ENCODE assay signal across 10 cellular contexts in the genomic region with DNA sequence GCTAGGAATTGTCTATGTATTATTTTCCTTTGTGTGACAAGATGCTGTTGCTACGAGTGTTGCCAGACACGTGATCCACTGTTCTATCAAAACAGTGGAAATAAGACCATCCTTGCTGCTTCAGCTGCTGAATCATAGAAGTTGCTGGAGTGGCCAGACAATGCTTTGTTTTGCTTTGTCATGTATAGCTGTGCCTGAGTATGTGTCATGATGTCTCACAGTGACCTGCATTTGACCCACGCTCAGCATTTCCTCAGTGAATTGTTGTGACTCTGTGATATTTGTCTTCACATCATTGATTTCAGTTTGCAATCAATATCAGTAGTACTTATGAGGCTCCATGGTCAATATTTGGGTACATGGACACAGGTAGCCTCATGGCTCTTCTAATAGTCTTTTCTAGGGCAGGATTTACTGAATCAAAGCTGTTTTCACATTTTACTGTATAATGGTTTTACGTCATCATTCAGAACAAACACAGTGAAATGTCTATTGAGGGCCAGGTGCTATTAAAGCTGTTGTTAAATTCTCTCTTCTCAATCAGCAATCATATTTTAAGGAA. TPM values are rescaled to one million over a fixed set of nuclear protein-coding genes. Genes with fewer than 3 reads are reported as not detected.
A peak's percentile ranks its signal among the peaks of the same experiment; 100 is the strongest.
DNase-seq lines count a peak whose midpoint lies in the region; ATAC-seq and TF ChIP-seq lines count a peak whose summit lies in the region.
"Had no signal": no experiment of that assay in that cellular context is flagged by ENCODE, and none has a peak within 500 bp of the region (broad histone marks: within the 10 kb centered on the region; RNA-seq: fewer than 3 reads in every experiment).

No MANE protein-coding gene starts in this region.

- H3K4me3 Mint-ChIP-seq in immature natural killer cell, result no peak overlapping the region
- H3K4me3 Mint-ChIP-seq: nephron had no signal

- no peaks in the 10 kb centered on the region for H3K9me3 Mint-ChIP-seq in immature natural killer cell

- H3K4me3 ChIP-seq in AG10803 (ENCODE audit: low read length) (no peak overlapping the region), astrocyte of the spinal cord (ENCODE audit: low read depth, low read length) (no peak overlapping the region)

- H3K27ac Mint-ChIP-seq in immature natural killer cell, result peak overlapping the region in 1 of 6 donors; percentile 10
- H3K27ac Mint-ChIP-seq: nephron had no signal

- peaks cover 17 to 35% of the 10 kb centered on the region in 2 donors for H3K4me1 Mint-ChIP-seq in immature natural killer cell

- H3K27me3 Mint-ChIP-seq in immature natural killer cell (ENCODE audit: low read depth in 3 of 3), result peaks cover 0 to 3% (median 3%) of the 10 kb centered on the region in 3 donors

- ATAC-seq in Right ventricle myocardium inferior, result no peak

- intact Hi-C loops in Right ventricle myocardium inferior (cut with DNase I), result no loop called here

- no peak for TF ChIP-seq CTCF in AG10803 (conservative IDR thresholded peaks at IDR 0.05; ENCODE audit: low read length)
- no peak for TF ChIP-seq CTCF in astrocyte of the spinal cord (IDR thresholded peaks at IDR 0.05; ENCODE audit: low read depth, low read length)

- H3K36me3 Mint-ChIP-seq in immature natural killer cell, result peaks cover 10 to 15% (median 10%) of the 10 kb centered on the region in 3 donors

- in situ Hi-C loops in astrocyte of the spinal cord (cut with HindIII; ENCODE audit: low sequenced_read_pairs), result no loop called here

- DNase-seq in AG10803 (ENCODE audit: low read depth) (peak; percentile 89), LHCN-M2 (ENCODE audit: low read depth) (peak; percentile 99), astrocyte of the spinal cord (ENCODE audit: low read depth, low spot score) (peak; percentile 93), kidney glomerular epithelial cell (lab: John Stamatoyannopoulos, UW) (peak; percentile 80), immature natural killer cell (no peak), Right ventricle myocardium inferior (ENCODE audit: missing footprints) (no peak), NCI-H187 (lab: John Stamatoyannopoulos, UW) (no peak)
- DNase-seq in effector CD4-positive, alpha-beta T cell, result no peak
- DNase-seq: DND-41 had no signal

RNA-seq across cellular contexts. Expression of gene MTPN, which starts 53.4 kb away (rescaled TPM):
- 183 and 198 TPM in 2 replicates for total RNA-seq in LHCN-M2 (2014; rRNA removed)
- 125 TPM for polyA plus RNA-seq in LHCN-M2 (2012)
- polyA plus RNA-seq in immature natural killer cell, result 100 to 1,000 TPM; 153 to 200 (median 197) TPM
- 72.9 TPM for total RNA-seq in Right ventricle myocardium inferior

Comparison
In these comparisons a context has a peak if more than half of its experiments do, and no peak if none do; other contexts are left out.
1. DNase-seq: peak in AG10803 (single experiment), LHCN-M2 (single experiment), astrocyte of the spinal cord (single experiment) and kidney glomerular epithelial cell (single experiment); none in immature natural killer cell (0 of 3), Right ventricle myocardium inferior (single experiment), NCI-H187 (0 of 2) and effector CD4-positive, alpha-beta T cell (single experiment).